In genomic region chr21:35206141-35207125, GRCh38 we compare ENCODE assay signal across 8 cellular contexts.
DNase-seq lines count a peak whose midpoint lies in the region; ATAC-seq and TF ChIP-seq lines count a peak whose summit lies in the region.

No MANE protein-coding gene starts in this region.

- H3K36me3 Mint-ChIP-seq in dendritic cell treated with granulocyte-macrophage colony-stimulating factor and Interleukin-4, amounts not matched to agents 40 ng/mL and 50 ng/mL, for 4 days (ENCODE audit: low read depth): no peaks in the 10 kb centered on the region
- H3K36me3 Mint-ChIP-seq in progenitor cell of endocrine pancreas (ENCODE audit: insufficient read depth): no peaks in the 10 kb centered on the region

- H3K4me3 Mint-ChIP-seq in dendritic cell treated with granulocyte-macrophage colony-stimulating factor and Interleukin-4, amounts not matched to agents 40 ng/mL and 50 ng/mL, for 4 days: no peak overlapping the region
- H3K4me3 Mint-ChIP-seq in progenitor cell of endocrine pancreas (ENCODE audit: low read depth): peak overlapping the region; percentile 39

- H3K27me3 Mint-ChIP-seq in dendritic cell treated with granulocyte-macrophage colony-stimulating factor and Interleukin-4, amounts not matched to agents 40 ng/mL and 50 ng/mL, for 4 days: peaks cover 8% of the 10 kb centered on the region
- H3K27me3 Mint-ChIP-seq in progenitor cell of endocrine pancreas: no peaks in the 10 kb centered on the region

- peak; percentile 29 for DNase-seq in GM12865 (ENCODE audit: low read depth)
- DNase-seq in MV-4-11 (lab: John Stamatoyannopoulos, UW): peak; percentile 59
- DNase-seq in progenitor cell of endocrine pancreas (ENCODE audit: low spot score, unreplicated experiment): no peak
- DNase-seq in NCI-H128 (lab: John Stamatoyannopoulos, UW; ENCODE audit: unreplicated experiment): no peak
- no peak for DNase-seq in glomerular visceral epithelial cell (ENCODE audit: extremely low spot score)

- ATAC-seq in HG02678 (IDR thresholded peaks at IDR 0.05; ENCODE audit: unreplicated experiment): no peak
- no peak for ATAC-seq in HG03439 (IDR thresholded peaks at IDR 0.05; ENCODE audit: unreplicated experiment)

- peak overlapping the region; percentile 64 for H3K27ac Mint-ChIP-seq in dendritic cell treated with granulocyte-macrophage colony-stimulating factor and Interleukin-4, amounts not matched to agents 40 ng/mL and 50 ng/mL, for 4 days
- H3K27ac Mint-ChIP-seq in progenitor cell of endocrine pancreas: peak overlapping the region; percentile 50

- no peaks in the 10 kb centered on the region for H3K9me3 Mint-ChIP-seq in dendritic cell treated with granulocyte-macrophage colony-stimulating factor and Interleukin-4, amounts not matched to agents 40 ng/mL and 50 ng/mL, for 4 days
- H3K9me3 Mint-ChIP-seq in progenitor cell of endocrine pancreas (ENCODE audit: low read depth): no peaks in the 10 kb centered on the region

- intact Hi-C loops in dendritic cell treated with granulocyte-macrophage colony-stimulating factor and Interleukin-4, amounts not matched to agents 40 ng/mL and 50 ng/mL, for 4 days (cut with micrococcal nuclease): loop anchor here (5.0 kb wide), 1 partner anchor 159 kb away; the partner anchor contains the start of gene RUNX1

- H3K4me3 ChIP-seq in GM12865 (ENCODE audit: low read depth, low read length): no peak overlapping the region

- TF ChIP-seq CTCF in GM12865 (IDR thresholded peaks at IDR 0.05; ENCODE audit: insufficient read depth, low read depth, low read length, missing control alignments) (no peak), progenitor cell of endocrine pancreas (IDR thresholded peaks at IDR 0.05; ENCODE audit: unreplicated experiment) (no peak)

- H3K4me1 Mint-ChIP-seq in dendritic cell treated with granulocyte-macrophage colony-stimulating factor and Interleukin-4, amounts not matched to agents 40 ng/mL and 50 ng/mL, for 4 days (ENCODE audit: low read depth): peaks cover 23% of the 10 kb centered on the region
- peaks cover 19% of the 10 kb centered on the region for H3K4me1 Mint-ChIP-seq in progenitor cell of endocrine pancreas (ENCODE audit: low read depth)

Comparison
In these comparisons a context has a peak if more than half of its experiments do, and no peak if none do; other contexts are left out.
1. DNase-seq: peak in GM12865 (single experiment) and MV-4-11 (single experiment); none in progenitor cell of endocrine pancreas (single experiment), NCI-H128 (single experiment) and glomerular visceral epithelial cell (single experiment).